In the genomic region with DNA sequence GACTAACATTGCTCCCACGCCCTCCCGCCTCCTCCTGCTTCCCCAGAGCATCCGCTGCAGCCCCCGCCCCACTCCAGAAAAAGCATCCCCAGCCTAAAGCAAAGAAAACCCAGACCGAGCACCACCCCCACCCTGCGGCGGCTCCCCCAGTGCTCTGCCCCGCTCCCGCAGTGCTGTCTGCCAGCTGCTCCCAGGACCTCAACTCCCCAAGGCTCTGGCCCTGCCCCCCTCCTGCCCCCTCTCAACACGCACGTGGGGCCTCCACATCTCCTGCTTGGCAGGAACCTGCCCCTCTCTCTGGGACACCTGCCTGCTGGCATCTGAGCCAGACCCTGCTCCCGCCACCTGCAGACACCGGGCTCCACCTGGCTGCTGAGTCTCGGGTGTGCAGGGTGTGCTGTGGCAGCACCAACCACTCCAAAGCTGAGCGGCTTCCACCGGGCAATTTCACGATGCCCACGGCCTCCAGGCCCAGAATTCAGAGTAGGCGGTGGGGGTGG, we compare ENCODE assay signal across 8 cellular contexts.
DNase-seq lines count a peak whose midpoint lies in the region; ATAC-seq lines count a peak whose summit lies in the region.

No MANE protein-coding gene starts in this region.

- no peak overlapping the region for H3K27ac Mint-ChIP-seq in activated naive CD4-positive, alpha-beta T cell treated with anti-CD3 and anti-CD28 coated beads for 36 hours
- H3K27ac Mint-ChIP-seq in natural killer cell treated with Interleukin-12 subunit alpha and Interleukin-12 subunit beta and Interleukin-15 and Interleukin-18, amount 100 ng/mL, for 72 hours: no peak overlapping the region

- H3K27me3 Mint-ChIP-seq in activated naive CD4-positive, alpha-beta T cell treated with anti-CD3 and anti-CD28 coated beads for 36 hours (ENCODE audit: low read depth): no peaks in the 10 kb centered on the region
- peaks cover 0 to 3% of the 10 kb centered on the region in 2 donors for H3K27me3 Mint-ChIP-seq in natural killer cell treated with Interleukin-12 subunit alpha and Interleukin-12 subunit beta and Interleukin-15 and Interleukin-18, amount 100 ng/mL, for 72 hours

- CTCF ChIA-PET in activated naive CD4-positive, alpha-beta T cell treated with anti-CD3 and anti-CD28 coated beads for 36 hours (lab: Charles Lee): interaction anchor here (1.2 kb wide), 1 partner anchor 467 kb away, joined by 3 read pairs; no protein-coding TSS in a partner anchor

- peak overlapping the region; percentile 43 for H3K4me3 Mint-ChIP-seq in activated naive CD4-positive, alpha-beta T cell treated with anti-CD3 and anti-CD28 coated beads for 36 hours
- no peak overlapping the region for H3K4me3 Mint-ChIP-seq in natural killer cell treated with Interleukin-12 subunit alpha and Interleukin-12 subunit beta and Interleukin-15 and Interleukin-18, amount 100 ng/mL, for 72 hours

- ATAC-seq in natural killer cell treated with Interleukin-12 subunit alpha and Interleukin-12 subunit beta and Interleukin-15 and Interleukin-18, amount 100 ng/mL, for 72 hours: no peak
- ATAC-seq in HG03139 (IDR thresholded peaks at IDR 0.05; ENCODE audit: unreplicated experiment) (no peak), GM21381 (IDR thresholded peaks at IDR 0.05; ENCODE audit: unreplicated experiment) (no peak), HG03025 (IDR thresholded peaks at IDR 0.05; ENCODE audit: low FRiP score, unreplicated experiment) (no peak)

- intact Hi-C loops in activated naive CD4-positive, alpha-beta T cell treated with anti-CD3 and anti-CD28 coated beads for 36 hours (cut with micrococcal nuclease): no loop called here

- H3K36me3 Mint-ChIP-seq in activated naive CD4-positive, alpha-beta T cell treated with anti-CD3 and anti-CD28 coated beads for 36 hours (ENCODE audit: low read depth): no peaks in the 10 kb centered on the region
- H3K36me3 Mint-ChIP-seq in natural killer cell treated with Interleukin-12 subunit alpha and Interleukin-12 subunit beta and Interleukin-15 and Interleukin-18, amount 100 ng/mL, for 72 hours: no peaks in the 10 kb centered on the region

- H3K9me3 Mint-ChIP-seq in activated naive CD4-positive, alpha-beta T cell treated with anti-CD3 and anti-CD28 coated beads for 36 hours: no peaks in the 10 kb centered on the region
- H3K9me3 Mint-ChIP-seq in natural killer cell treated with Interleukin-12 subunit alpha and Interleukin-12 subunit beta and Interleukin-15 and Interleukin-18, amount 100 ng/mL, for 72 hours: no peaks in the 10 kb centered on the region

- peaks cover 17% of the 10 kb centered on the region for H3K4me1 Mint-ChIP-seq in activated naive CD4-positive, alpha-beta T cell treated with anti-CD3 and anti-CD28 coated beads for 36 hours (ENCODE audit: low read depth)
- no peaks in the 10 kb centered on the region for H3K4me1 Mint-ChIP-seq in natural killer cell treated with Interleukin-12 subunit alpha and Interleukin-12 subunit beta and Interleukin-15 and Interleukin-18, amount 100 ng/mL, for 72 hours (ENCODE audit: low read depth in 2 of 2)

- DNase-seq in D341Med (ENCODE audit: low spot score) (peak; percentile 72), NCI-H146 treated with DMSO at 0.1 percent for 48 hours (lab: John Stamatoyannopoulos, UW; ENCODE audit: unreplicated experiment) (peak; percentile 7), germinal center (ENCODE audit: low spot score) (no peak)
- peak; percentile 56 for DNase-seq in activated naive CD4-positive, alpha-beta T cell treated with anti-CD3 and anti-CD28 coated beads for 36 hours
- DNase-seq in natural killer cell treated with Interleukin-12 subunit alpha and Interleukin-12 subunit beta and Interleukin-15 and Interleukin-18, amount 100 ng/mL, for 72 hours (ENCODE audit: low spot score): peak; percentile 56
